ENCODE assay signal across 1 cellular context in the genomic region with DNA sequence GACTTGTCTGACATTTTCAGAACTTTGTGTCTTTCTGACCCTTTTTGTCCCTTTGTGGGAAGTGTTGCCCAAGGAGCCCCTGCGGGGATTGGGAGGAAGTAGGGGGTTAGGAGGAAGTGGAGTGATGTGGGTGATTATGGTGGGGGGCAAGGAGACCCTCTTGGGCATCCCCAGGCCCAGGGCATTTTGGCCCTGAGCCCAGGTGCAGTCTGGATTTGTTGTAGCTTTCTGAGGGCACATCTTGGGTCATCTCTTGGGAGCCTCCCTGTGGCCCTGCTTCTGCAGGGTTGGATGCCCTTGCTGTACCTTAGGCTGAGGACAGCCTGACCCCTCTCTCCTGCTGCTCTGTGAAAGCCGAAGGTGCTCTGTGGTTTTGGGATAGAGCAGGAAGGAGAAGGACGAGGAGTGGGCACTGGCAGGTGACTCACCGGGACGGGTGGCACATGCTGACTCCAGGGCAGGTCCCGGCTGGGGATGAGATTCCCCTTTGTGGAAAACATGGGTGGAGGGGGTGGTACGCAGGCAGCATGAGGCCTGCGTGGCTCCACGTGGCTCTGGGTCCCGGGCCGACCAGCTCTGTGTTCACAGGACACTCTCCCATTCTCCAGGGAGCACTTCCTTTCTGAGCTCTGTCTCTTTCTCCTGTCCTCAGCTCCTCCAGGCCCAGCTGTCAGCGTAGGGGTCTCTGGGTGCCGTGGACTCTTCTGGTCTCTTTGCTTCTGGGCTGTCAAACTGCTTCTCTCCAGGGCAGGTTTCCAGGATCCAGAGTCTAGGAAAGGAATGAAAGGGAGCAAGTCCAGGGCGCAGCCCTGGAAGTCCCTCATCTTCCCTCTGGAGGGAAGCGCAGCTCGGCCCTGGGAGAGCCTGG.
TF ChIP-seq lines count a peak whose summit lies in the region.

No MANE protein-coding gene starts in this region.

TF ChIP-seq in GM23338, 12 proteins besides CTCF, POLR2A, EP300 and RAD21 (continued from another document):
- TF ChIP-seq, protein P1, sequence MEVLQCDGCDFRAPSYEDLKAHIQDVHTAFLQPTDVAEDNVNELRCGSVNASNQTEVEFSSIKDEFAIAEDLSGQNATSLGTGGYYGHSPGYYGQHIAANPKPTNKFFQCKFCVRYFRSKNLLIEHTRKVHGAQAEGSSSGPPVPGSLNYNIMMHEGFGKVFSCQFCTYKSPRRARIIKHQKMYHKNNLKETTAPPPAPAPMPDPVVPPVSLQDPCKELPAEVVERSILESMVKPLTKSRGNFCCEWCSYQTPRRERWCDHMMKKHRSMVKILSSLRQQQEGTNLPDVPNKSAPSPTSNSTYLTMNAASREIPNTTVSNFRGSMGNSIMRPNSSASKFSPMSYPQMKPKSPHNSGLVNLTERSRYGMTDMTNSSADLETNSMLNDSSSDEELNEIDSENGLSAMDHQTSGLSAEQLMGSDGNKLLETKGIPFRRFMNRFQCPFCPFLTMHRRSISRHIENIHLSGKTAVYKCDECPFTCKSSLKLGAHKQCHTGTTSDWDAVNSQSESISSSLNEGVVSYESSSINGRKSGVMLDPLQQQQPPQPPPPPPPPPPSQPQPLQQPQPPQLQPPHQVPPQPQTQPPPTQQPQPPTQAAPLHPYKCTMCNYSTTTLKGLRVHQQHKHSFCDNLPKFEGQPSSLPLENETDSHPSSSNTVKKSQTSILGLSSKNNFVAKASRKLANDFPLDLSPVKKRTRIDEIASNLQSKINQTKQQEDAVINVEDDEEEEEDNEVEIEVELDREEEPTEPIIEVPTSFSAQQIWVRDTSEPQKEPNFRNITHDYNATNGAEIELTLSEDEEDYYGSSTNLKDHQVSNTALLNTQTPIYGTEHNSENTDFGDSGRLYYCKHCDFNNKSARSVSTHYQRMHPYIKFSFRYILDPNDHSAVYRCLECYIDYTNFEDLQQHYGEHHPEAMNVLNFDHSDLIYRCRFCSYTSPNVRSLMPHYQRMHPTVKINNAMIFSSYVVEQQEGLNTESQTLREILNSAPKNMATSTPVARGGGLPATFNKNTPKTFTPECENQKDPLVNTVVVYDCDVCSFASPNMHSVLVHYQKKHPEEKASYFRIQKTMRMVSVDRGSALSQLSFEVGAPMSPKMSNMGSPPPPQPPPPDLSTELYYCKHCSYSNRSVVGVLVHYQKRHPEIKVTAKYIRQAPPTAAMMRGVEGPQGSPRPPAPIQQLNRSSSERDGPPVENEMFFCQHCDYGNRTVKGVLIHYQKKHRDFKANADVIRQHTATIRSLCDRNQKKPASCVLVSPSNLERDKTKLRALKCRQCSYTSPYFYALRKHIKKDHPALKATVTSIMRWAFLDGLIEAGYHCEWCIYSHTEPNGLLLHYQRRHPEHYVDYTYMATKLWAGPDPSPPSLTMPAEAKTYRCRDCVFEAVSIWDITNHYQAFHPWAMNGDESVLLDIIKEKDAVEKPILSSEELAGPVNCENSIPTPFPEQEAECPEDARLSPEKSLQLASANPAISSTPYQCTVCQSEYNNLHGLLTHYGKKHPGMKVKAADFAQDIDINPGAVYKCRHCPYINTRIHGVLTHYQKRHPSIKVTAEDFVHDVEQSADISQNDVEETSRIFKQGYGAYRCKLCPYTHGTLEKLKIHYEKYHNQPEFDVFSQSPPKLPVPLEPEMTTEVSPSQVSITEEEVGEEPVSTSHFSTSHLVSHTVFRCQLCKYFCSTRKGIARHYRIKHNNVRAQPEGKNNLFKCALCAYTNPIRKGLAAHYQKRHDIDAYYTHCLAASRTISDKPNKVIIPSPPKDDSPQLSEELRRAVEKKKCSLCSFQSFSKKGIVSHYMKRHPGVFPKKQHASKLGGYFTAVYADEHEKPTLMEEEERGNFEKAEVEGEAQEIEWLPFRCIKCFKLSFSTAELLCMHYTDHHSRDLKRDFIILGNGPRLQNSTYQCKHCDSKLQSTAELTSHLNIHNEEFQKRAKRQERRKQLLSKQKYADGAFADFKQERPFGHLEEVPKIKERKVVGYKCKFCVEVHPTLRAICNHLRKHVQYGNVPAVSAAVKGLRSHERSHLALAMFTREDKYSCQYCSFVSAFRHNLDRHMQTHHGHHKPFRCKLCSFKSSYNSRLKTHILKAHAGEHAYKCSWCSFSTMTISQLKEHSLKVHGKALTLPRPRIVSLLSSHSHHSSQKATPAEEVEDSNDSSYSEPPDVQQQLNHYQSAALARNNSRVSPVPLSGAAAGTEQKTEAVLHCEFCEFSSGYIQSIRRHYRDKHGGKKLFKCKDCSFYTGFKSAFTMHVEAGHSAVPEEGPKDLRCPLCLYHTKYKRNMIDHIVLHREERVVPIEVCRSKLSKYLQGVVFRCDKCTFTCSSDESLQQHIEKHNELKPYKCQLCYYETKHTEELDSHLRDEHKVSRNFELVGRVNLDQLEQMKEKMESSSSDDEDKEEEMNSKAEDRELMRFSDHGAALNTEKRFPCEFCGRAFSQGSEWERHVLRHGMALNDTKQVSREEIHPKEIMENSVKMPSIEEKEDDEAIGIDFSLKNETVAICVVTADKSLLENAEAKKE (CRISPR knock-in tag; IDR thresholded peaks at IDR 0.05): no peak
- TF ChIP-seq EZH2phosphoT487 (IDR thresholded peaks at IDR 0.05; ENCODE audit: unreplicated experiment) (no peak), EZH2 (IDR thresholded peaks at IDR 0.05; ENCODE audit: low read depth, unreplicated experiment) (no peak), CREB1 (CRISPR knock-in tag; IDR thresholded peaks at IDR 0.05; ENCODE audit: low read depth) (no peak), POLR2AphosphoS5 (IDR thresholded peaks at IDR 0.05; ENCODE audit: low read depth) (no peak), NANOG (IDR thresholded peaks at IDR 0.05; ENCODE audit: borderline replicate concordance) (no peak)
- TF ChIP-seq, protein P2, sequence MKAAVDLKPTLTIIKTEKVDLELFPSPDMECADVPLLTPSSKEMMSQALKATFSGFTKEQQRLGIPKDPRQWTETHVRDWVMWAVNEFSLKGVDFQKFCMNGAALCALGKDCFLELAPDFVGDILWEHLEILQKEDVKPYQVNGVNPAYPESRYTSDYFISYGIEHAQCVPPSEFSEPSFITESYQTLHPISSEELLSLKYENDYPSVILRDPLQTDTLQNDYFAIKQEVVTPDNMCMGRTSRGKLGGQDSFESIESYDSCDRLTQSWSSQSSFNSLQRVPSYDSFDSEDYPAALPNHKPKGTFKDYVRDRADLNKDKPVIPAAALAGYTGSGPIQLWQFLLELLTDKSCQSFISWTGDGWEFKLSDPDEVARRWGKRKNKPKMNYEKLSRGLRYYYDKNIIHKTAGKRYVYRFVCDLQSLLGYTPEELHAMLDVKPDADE (IDR thresholded peaks at IDR 0.05): no peak
